ENCODE assay signal across 1 cellular context in the genomic region with DNA sequence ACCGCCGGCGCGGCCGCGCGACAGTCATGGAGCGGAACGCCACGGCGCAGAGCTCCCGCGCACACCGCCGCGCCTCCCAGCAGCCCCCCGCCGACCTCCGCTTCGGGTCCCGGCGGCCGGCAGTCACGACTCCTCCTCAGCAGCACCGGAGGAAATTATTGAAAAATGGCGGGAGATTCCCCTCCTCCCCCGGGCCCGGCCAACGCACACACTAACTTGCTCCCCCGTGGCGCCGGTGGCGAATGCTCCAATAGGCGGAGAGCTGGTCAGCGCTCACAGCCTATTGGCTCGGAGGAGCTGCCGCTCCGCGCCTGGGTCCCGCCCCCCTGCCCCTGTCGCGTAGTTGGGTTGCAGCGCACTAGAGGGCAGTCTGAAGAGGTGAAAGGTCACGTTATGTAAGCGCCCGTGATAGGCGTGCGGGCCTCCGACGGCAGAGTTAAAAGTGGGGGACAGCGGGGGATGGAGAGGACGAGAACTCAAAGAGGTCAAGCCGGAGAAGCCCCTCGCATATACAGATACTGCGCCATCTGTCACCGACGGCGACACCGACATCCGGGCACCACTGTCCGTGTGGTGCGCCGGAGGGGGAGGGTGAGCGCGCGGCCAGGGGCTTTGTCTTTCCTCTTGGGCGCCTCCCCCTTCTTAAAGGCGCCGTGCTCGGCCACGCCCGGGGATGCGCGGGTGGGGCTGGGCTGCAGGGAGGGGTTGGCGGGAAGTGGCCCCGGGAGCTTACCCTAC.
TF ChIP-seq lines count a peak whose summit lies in the region.

A gene with protein sequence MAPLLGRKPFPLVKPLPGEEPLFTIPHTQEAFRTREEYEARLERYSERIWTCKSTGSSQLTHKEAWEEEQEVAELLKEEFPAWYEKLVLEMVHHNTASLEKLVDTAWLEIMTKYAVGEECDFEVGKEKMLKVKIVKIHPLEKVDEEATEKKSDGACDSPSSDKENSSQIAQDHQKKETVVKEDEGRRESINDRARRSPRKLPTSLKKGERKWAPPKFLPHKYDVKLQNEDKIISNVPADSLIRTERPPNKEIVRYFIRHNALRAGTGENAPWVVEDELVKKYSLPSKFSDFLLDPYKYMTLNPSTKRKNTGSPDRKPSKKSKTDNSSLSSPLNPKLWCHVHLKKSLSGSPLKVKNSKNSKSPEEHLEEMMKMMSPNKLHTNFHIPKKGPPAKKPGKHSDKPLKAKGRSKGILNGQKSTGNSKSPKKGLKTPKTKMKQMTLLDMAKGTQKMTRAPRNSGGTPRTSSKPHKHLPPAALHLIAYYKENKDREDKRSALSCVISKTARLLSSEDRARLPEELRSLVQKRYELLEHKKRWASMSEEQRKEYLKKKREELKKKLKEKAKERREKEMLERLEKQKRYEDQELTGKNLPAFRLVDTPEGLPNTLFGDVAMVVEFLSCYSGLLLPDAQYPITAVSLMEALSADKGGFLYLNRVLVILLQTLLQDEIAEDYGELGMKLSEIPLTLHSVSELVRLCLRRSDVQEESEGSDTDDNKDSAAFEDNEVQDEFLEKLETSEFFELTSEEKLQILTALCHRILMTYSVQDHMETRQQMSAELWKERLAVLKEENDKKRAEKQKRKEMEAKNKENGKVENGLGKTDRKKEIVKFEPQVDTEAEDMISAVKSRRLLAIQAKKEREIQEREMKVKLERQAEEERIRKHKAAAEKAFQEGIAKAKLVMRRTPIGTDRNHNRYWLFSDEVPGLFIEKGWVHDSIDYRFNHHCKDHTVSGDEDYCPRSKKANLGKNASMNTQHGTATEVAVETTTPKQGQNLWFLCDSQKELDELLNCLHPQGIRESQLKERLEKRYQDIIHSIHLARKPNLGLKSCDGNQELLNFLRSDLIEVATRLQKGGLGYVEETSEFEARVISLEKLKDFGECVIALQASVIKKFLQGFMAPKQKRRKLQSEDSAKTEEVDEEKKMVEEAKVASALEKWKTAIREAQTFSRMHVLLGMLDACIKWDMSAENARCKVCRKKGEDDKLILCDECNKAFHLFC (N-terminal part only) (minus strand): TSS at position 213 of the 738 bp plus-strand sequence. CDS start 360 bp downstream, outside the sequence.

TF ChIP-seq in HepG2, 621 proteins besides CTCF, POLR2A, EP300 and RAD21 (continued from another document and continues in another):
- no peak for TF ChIP-seq CBX2 (IDR thresholded peaks at IDR 0.05; ENCODE audit: low read depth, low read length)
- no peak for TF ChIP-seq CBX2 (CRISPR knock-in tag; IDR thresholded peaks at IDR 0.05; ENCODE audit: low read depth)
- TF ChIP-seq, protein P1, sequence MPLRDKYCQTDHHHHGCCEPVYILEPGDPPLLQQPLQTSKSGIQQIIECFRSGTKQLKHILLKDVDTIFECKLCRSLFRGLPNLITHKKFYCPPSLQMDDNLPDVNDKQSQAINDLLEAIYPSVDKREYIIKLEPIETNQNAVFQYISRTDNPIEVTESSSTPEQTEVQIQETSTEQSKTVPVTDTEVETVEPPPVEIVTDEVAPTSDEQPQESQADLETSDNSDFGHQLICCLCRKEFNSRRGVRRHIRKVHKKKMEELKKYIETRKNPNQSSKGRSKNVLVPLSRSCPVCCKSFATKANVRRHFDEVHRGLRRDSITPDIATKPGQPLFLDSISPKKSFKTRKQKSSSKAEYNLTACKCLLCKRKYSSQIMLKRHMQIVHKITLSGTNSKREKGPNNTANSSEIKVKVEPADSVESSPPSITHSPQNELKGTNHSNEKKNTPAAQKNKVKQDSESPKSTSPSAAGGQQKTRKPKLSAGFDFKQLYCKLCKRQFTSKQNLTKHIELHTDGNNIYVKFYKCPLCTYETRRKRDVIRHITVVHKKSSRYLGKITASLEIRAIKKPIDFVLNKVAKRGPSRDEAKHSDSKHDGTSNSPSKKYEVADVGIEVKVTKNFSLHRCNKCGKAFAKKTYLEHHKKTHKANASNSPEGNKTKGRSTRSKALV (CRISPR knock-in tag; IDR thresholded peaks at IDR 0.05), result peak; percentile 65; the same call in 1 of the 2 replicates
- peak; percentile 71 for TF ChIP-seq ESRRA (CRISPR knock-in tag; IDR thresholded peaks at IDR 0.05; ENCODE audit: low read depth)
- peak; percentile 69 for TF ChIP-seq POLR2G (IDR thresholded peaks at IDR 0.05; ENCODE audit: low read depth, low read length)
- TF ChIP-seq, protein P2, sequence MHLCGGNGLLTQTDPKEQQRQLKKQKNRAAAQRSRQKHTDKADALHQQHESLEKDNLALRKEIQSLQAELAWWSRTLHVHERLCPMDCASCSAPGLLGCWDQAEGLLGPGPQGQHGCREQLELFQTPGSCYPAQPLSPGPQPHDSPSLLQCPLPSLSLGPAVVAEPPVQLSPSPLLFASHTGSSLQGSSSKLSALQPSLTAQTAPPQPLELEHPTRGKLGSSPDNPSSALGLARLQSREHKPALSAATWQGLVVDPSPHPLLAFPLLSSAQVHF (CRISPR knock-in tag; IDR thresholded peaks at IDR 0.05), result peak; percentile 82; the same call in 1 of the 2 replicates
- TF ChIP-seq GABPA (IDR thresholded peaks at IDR 0.05; ENCODE audit: low read depth, low read length), result no peak
- peak; percentile 55 for TF ChIP-seq GABPA (CRISPR knock-in tag; IDR thresholded peaks at IDR 0.05; ENCODE audit: low read depth)
- peak; percentile 51; the same call in 1 of the 2 replicates for TF ChIP-seq MED13 (CRISPR knock-in tag; IDR thresholded peaks at IDR 0.05)
- TF ChIP-seq, protein P3, sequence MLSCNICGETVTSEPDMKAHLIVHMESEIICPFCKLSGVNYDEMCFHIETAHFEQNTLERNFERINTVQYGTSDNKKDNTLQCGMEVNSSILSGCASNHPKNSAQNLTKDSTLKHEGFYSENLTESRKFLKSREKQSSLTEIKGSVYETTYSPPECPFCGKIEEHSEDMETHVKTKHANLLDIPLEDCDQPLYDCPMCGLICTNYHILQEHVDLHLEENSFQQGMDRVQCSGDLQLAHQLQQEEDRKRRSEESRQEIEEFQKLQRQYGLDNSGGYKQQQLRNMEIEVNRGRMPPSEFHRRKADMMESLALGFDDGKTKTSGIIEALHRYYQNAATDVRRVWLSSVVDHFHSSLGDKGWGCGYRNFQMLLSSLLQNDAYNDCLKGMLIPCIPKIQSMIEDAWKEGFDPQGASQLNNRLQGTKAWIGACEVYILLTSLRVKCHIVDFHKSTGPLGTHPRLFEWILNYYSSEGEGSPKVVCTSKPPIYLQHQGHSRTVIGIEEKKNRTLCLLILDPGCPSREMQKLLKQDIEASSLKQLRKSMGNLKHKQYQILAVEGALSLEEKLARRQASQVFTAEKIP (CRISPR knock-in tag; IDR thresholded peaks at IDR 0.05; ENCODE audit: borderline replicate concordance), result no peak
- TF ChIP-seq MAFG (CRISPR knock-in tag; IDR thresholded peaks at IDR 0.05), result no peak
- TF ChIP-seq, protein P4, sequence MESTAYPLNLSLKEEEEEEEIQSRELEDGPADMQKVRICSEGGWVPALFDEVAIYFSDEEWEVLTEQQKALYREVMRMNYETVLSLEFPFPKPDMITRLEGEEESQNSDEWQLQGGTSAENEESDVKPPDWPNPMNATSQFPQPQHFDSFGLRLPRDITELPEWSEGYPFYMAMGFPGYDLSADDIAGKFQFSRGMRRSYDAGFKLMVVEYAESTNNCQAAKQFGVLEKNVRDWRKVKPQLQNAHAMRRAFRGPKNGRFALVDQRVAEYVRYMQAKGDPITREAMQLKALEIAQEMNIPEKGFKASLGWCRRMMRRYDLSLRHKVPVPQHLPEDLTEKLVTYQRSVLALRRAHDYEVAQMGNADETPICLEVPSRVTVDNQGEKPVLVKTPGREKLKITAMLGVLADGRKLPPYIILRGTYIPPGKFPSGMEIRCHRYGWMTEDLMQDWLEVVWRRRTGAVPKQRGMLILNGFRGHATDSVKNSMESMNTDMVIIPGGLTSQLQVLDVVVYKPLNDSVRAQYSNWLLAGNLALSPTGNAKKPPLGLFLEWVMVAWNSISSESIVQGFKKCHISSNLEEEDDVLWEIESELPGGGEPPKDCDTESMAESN (CRISPR knock-in tag; conservative IDR thresholded peaks at IDR 0.05), result peak; percentile 73; the same call in 1 of the 2 replicates
- TF ChIP-seq, protein P5, sequence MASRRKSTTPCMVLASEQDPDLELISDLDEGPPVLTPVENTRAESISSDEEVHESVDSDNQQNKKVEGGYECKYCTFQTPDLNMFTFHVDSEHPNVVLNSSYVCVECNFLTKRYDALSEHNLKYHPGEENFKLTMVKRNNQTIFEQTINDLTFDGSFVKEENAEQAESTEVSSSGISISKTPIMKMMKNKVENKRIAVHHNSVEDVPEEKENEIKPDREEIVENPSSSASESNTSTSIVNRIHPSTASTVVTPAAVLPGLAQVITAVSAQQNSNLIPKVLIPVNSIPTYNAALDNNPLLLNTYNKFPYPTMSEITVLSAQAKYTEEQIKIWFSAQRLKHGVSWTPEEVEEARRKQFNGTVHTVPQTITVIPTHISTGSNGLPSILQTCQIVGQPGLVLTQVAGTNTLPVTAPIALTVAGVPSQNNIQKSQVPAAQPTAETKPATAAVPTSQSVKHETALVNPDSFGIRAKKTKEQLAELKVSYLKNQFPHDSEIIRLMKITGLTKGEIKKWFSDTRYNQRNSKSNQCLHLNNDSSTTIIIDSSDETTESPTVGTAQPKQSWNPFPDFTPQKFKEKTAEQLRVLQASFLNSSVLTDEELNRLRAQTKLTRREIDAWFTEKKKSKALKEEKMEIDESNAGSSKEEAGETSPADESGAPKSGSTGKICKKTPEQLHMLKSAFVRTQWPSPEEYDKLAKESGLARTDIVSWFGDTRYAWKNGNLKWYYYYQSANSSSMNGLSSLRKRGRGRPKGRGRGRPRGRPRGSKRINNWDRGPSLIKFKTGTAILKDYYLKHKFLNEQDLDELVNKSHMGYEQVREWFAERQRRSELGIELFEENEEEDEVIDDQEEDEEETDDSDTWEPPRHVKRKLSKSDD (CRISPR knock-in tag; IDR thresholded peaks at IDR 0.05; ENCODE audit: low read depth), result no peak
- peak; percentile 98 for TF ChIP-seq NFYC (CRISPR knock-in tag; IDR thresholded peaks at IDR 0.05)
- TF ChIP-seq ZNF136 (CRISPR knock-in tag; IDR thresholded peaks at IDR 0.05; ENCODE audit: low read depth), result 0 out of 2 replicates have a peak, but pooled peaks have one; percentile 30
- TF ChIP-seq GATA4 (IDR thresholded peaks at IDR 0.05; ENCODE audit: borderline replicate concordance, low read depth), result peak; percentile 61; the same call in 1 of the 2 replicates
- TF ChIP-seq ZNF138 (CRISPR knock-in tag; IDR thresholded peaks at IDR 0.05; ENCODE audit: low read depth), result peak; percentile 14; the same call in 1 of the 2 replicates
- TF ChIP-seq SMYD3 (CRISPR knock-in tag; IDR thresholded peaks at IDR 0.05), result peak; percentile 21; the same call in 1 of the 2 replicates
- TF ChIP-seq SRF (IDR thresholded peaks at IDR 0.05; ENCODE audit: low read depth, low read length), result 0 out of 2 replicates have a peak, but pooled peaks have one; percentile 21
- TF ChIP-seq ZFAT (CRISPR knock-in tag; conservative IDR thresholded peaks at IDR 0.05), result no peak
- TF ChIP-seq, protein P6, sequence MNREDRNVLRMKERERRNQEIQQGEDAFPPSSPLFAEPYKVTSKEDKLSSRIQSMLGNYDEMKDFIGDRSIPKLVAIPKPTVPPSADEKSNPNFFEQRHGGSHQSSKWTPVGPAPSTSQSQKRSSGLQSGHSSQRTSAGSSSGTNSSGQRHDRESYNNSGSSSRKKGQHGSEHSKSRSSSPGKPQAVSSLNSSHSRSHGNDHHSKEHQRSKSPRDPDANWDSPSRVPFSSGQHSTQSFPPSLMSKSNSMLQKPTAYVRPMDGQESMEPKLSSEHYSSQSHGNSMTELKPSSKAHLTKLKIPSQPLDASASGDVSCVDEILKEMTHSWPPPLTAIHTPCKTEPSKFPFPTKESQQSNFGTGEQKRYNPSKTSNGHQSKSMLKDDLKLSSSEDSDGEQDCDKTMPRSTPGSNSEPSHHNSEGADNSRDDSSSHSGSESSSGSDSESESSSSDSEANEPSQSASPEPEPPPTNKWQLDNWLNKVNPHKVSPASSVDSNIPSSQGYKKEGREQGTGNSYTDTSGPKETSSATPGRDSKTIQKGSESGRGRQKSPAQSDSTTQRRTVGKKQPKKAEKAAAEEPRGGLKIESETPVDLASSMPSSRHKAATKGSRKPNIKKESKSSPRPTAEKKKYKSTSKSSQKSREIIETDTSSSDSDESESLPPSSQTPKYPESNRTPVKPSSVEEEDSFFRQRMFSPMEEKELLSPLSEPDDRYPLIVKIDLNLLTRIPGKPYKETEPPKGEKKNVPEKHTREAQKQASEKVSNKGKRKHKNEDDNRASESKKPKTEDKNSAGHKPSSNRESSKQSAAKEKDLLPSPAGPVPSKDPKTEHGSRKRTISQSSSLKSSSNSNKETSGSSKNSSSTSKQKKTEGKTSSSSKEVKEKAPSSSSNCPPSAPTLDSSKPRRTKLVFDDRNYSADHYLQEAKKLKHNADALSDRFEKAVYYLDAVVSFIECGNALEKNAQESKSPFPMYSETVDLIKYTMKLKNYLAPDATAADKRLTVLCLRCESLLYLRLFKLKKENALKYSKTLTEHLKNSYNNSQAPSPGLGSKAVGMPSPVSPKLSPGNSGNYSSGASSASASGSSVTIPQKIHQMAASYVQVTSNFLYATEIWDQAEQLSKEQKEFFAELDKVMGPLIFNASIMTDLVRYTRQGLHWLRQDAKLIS (CRISPR knock-in tag; IDR thresholded peaks at IDR 0.05), result peak; percentile 71; the same call in 1 of the 2 replicates
- TF ChIP-seq ZNF230 (CRISPR knock-in tag; IDR thresholded peaks at IDR 0.05), result no peak
- TF ChIP-seq, protein P7, sequence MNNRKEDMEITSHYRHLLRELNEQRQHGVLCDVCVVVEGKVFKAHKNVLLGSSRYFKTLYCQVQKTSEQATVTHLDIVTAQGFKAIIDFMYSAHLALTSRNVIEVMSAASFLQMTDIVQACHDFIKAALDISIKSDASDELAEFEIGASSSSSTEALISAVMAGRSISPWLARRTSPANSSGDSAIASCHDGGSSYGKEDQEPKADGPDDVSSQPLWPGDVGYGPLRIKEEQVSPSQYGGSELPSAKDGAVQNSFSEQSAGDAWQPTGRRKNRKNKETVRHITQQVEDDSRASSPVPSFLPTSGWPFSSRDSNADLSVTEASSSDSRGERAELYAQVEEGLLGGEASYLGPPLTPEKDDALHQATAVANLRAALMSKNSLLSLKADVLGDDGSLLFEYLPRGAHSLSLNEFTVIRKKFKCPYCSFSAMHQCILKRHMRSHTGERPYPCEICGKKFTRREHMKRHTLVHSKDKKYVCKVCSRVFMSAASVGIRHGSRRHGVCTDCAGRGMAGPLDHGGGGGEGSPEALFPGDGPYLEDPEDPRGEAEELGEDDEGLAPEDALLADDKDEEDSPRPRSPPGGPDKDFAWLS (CRISPR knock-in tag; IDR thresholded peaks at IDR 0.05; ENCODE audit: borderline replicate concordance), result no peak
- TF ChIP-seq ZSCAN21 (CRISPR knock-in tag; IDR thresholded peaks at IDR 0.05; ENCODE audit: borderline replicate concordance), result no peak; the same call in 1 of the 2 replicates
- TF ChIP-seq SAFB2 (CRISPR knock-in tag; IDR thresholded peaks at IDR 0.05; ENCODE audit: borderline replicate concordance, low read depth), result no peak; the same call in 1 of the 2 replicates
